In genomic region chr16:525123-525519, GRCh38 we compare ENCODE assay signal across 9 cellular contexts. TPM values are rescaled to one million over a fixed set of nuclear protein-coding genes. Genes with fewer than 3 reads are reported as not detected.
DNase-seq lines count a peak whose midpoint lies in the region; ATAC-seq and TF ChIP-seq lines count a peak whose summit lies in the region.
"Had no signal": no experiment of that assay in that cellular context is flagged by ENCODE, and none has a peak within 500 bp of the region (broad histone marks: within the 10 kb centered on the region; RNA-seq: fewer than 3 reads in every experiment).

No MANE protein-coding gene starts in this region.

- H3K4me1 Mint-ChIP-seq in activated naive CD4-positive, alpha-beta T cell treated with anti-CD3 and anti-CD28 coated beads for 36 hours (ENCODE audit: low read depth) = peaks cover 37% of the 10 kb centered on the region
- H3K4me1 Mint-ChIP-seq in activated CD8-positive, alpha-beta T cell treated with anti-CD3 and anti-CD28 coated beads, Interleukin-2, amount 10 ng/mL, durations not matched to agents 7 days and 5 days (ENCODE audit: low read depth) = peaks cover 31% of the 10 kb centered on the region
- peaks cover 59% of the 10 kb centered on the region for H3K4me1 Mint-ChIP-seq in stimulated activated naive CD8-positive, alpha-beta T cell treated with anti-CD3 and anti-CD28 coated beads, Interleukin-15, amount 100 ng/mL, for 72 hours

- no peaks in the 10 kb centered on the region for H3K9me3 ChIP-seq in fibroblast of lung (ENCODE audit: control insufficient read depth, insufficient read depth, low read depth, low read length)

- peaks cover 33% of the 10 kb centered on the region for H3K79me2 ChIP-seq in fibroblast of lung (ENCODE audit: control insufficient read depth, insufficient read depth, low read length)

- H3K9ac ChIP-seq in fibroblast of lung (ENCODE audit: insufficient read depth, low read length) = no peak overlapping the region

- H3K36me3 Mint-ChIP-seq in activated naive CD4-positive, alpha-beta T cell treated with anti-CD3 and anti-CD28 coated beads for 36 hours (ENCODE audit: low read depth) = peaks cover 4% of the 10 kb centered on the region
- peaks cover 11% of the 10 kb centered on the region for H3K36me3 Mint-ChIP-seq in activated CD8-positive, alpha-beta T cell treated with anti-CD3 and anti-CD28 coated beads, Interleukin-2, amount 10 ng/mL, durations not matched to agents 7 days and 5 days (ENCODE audit: low read depth)

- peaks cover 10% of the 10 kb centered on the region for H3K36me3 ChIP-seq in fibroblast of lung (ENCODE audit: control insufficient read depth, insufficient read depth, low read length)

- peaks cover 14% of the 10 kb centered on the region for H3K4me1 ChIP-seq in fibroblast of lung (ENCODE audit: control insufficient read depth, extremely low read depth, insufficient read depth, low read length)

- CTCF ChIA-PET in activated naive CD4-positive, alpha-beta T cell treated with anti-CD3 and anti-CD28 coated beads for 36 hours (lab: Charles Lee) = no interaction called here
- CTCF ChIA-PET in activated CD8-positive, alpha-beta T cell treated with anti-CD3 and anti-CD28 coated beads, Interleukin-2, amount 10 ng/mL, durations not matched to agents 7 days and 5 days (lab: Charles Lee) = no interaction called here

- H3K4me3 Mint-ChIP-seq in activated naive CD4-positive, alpha-beta T cell treated with anti-CD3 and anti-CD28 coated beads for 36 hours = peak overlapping the region; percentile 85
- peak overlapping the region; percentile 81 for H3K4me3 Mint-ChIP-seq in activated CD8-positive, alpha-beta T cell treated with anti-CD3 and anti-CD28 coated beads, Interleukin-2, amount 10 ng/mL, durations not matched to agents 7 days and 5 days
- peak overlapping the region; percentile 82 to 87 for H3K4me3 Mint-ChIP-seq in stimulated activated naive CD8-positive, alpha-beta T cell treated with anti-CD3 and anti-CD28 coated beads, Interleukin-15, amount 100 ng/mL, for 72 hours

- intact Hi-C loops in activated naive CD4-positive, alpha-beta T cell treated with anti-CD3 and anti-CD28 coated beads for 36 hours (cut with micrococcal nuclease) = loop anchor here (1.0 to 5.0 kb wide), 7 partner anchors 64 to 477 kb away; partner anchors contain the start of genes DECR2, FAM234A, JMJD8 and METTL26

- peak overlapping the region; percentile 38 for H3K4me2 ChIP-seq in fibroblast of lung (ENCODE audit: extremely low read depth, insufficient read depth, low read length)

- POLR2A ChIA-PET in activated CD8-positive, alpha-beta T cell treated with anti-CD3 and anti-CD28 coated beads, Interleukin-2, amount 10 ng/mL, durations not matched to agents 7 days and 5 days (lab: Charles Lee) = no interaction called here

- H4K20me1 ChIP-seq in fibroblast of lung (ENCODE audit: control insufficient read depth, extremely low read depth, insufficient read depth, low read length) = no peaks in the 10 kb centered on the region

- H3K27ac ChIP-seq in fibroblast of lung (ENCODE audit: insufficient read depth, low read length) = peak overlapping the region; percentile 40

- H3K9me3 Mint-ChIP-seq in activated naive CD4-positive, alpha-beta T cell treated with anti-CD3 and anti-CD28 coated beads for 36 hours = no peaks in the 10 kb centered on the region
- H3K9me3 Mint-ChIP-seq in activated CD8-positive, alpha-beta T cell treated with anti-CD3 and anti-CD28 coated beads, Interleukin-2, amount 10 ng/mL, durations not matched to agents 7 days and 5 days (ENCODE audit: insufficient read depth) = no peaks in the 10 kb centered on the region
- no peaks in the 10 kb centered on the region for H3K9me3 Mint-ChIP-seq in stimulated activated naive CD8-positive, alpha-beta T cell treated with anti-CD3 and anti-CD28 coated beads, Interleukin-15, amount 100 ng/mL, for 72 hours

- peak overlapping the region; percentile 96 for H3K27ac Mint-ChIP-seq in activated naive CD4-positive, alpha-beta T cell treated with anti-CD3 and anti-CD28 coated beads for 36 hours
- H3K27ac Mint-ChIP-seq in activated CD8-positive, alpha-beta T cell treated with anti-CD3 and anti-CD28 coated beads, Interleukin-2, amount 10 ng/mL, durations not matched to agents 7 days and 5 days = peak overlapping the region; percentile 90
- H3K27ac Mint-ChIP-seq in stimulated activated naive CD8-positive, alpha-beta T cell treated with anti-CD3 and anti-CD28 coated beads, Interleukin-15, amount 100 ng/mL, for 72 hours = peak overlapping the region; percentile 98 to 99

- no peak for TF ChIP-seq CTCF in fibroblast of lung (conservative IDR thresholded peaks at IDR 0.05 in 1 of 2, IDR thresholded peaks at IDR 0.05 in 1 of 2; ENCODE audit: low read depth in 1 of 2, low read length in 2 of 2)

- DNase-seq in activated naive CD4-positive, alpha-beta T cell treated with anti-CD3 and anti-CD28 coated beads for 36 hours = peak; percentile 59
- DNase-seq in activated naive CD4-positive, alpha-beta T cell (lab: John Stamatoyannopoulos, UW) = no peak
- no peak for DNase-seq in activated CD8-positive, alpha-beta T cell treated with anti-CD3 and anti-CD28 coated beads, Interleukin-2, amount 10 ng/mL, durations not matched to agents 7 days and 5 days
- no peak for DNase-seq in fibroblast of lung (ENCODE audit: low read depth in 2 of 2)
- DNase-seq in stimulated activated naive CD8-positive, alpha-beta T cell treated with anti-CD3 and anti-CD28 coated beads, Interleukin-15, amount 100 ng/mL, for 72 hours = no peak
- no peak for DNase-seq in HuH-7 (ENCODE audit: low spot score)
- no peak for DNase-seq in NCI-H2171 (lab: John Stamatoyannopoulos, UW)

- H2AFZ ChIP-seq in fibroblast of lung (ENCODE audit: low read length) = no peak overlapping the region

- no peak for ATAC-seq in activated CD8-positive, alpha-beta T cell treated with anti-CD3 and anti-CD28 coated beads, Interleukin-2, amount 10 ng/mL, durations not matched to agents 7 days and 5 days
- ATAC-seq in stimulated activated naive CD8-positive, alpha-beta T cell treated with anti-CD3 and anti-CD28 coated beads, Interleukin-15, amount 100 ng/mL, for 72 hours = peak; percentile 5
- no peak for ATAC-seq in GM18873 (IDR thresholded peaks at IDR 0.05; ENCODE audit: low FRiP score, unreplicated experiment)

- no peaks in the 10 kb centered on the region for H3K27me3 Mint-ChIP-seq in activated naive CD4-positive, alpha-beta T cell treated with anti-CD3 and anti-CD28 coated beads for 36 hours (ENCODE audit: low read depth)
- H3K27me3 Mint-ChIP-seq in activated CD8-positive, alpha-beta T cell treated with anti-CD3 and anti-CD28 coated beads, Interleukin-2, amount 10 ng/mL, durations not matched to agents 7 days and 5 days (ENCODE audit: low read depth) = no peaks in the 10 kb centered on the region
- no peaks in the 10 kb centered on the region for H3K27me3 Mint-ChIP-seq in stimulated activated naive CD8-positive, alpha-beta T cell treated with anti-CD3 and anti-CD28 coated beads, Interleukin-15, amount 100 ng/mL, for 72 hours

- no peaks in the 10 kb centered on the region for H3K27me3 ChIP-seq in fibroblast of lung (ENCODE audit: control insufficient read depth, insufficient read depth, low read length)

- H3K4me3 ChIP-seq in fibroblast of lung (replicated peaks in 1 of 4; ENCODE audit: control extremely low read depth in 1 of 4, insufficient read depth in 1 of 4, low read depth in 3 of 4, low read length in 4 of 4) = no peak overlapping the region

RNA-seq across cellular contexts. Expression of gene CAPN15, which starts 2.4 kb away (rescaled TPM):
- 10 to 100 TPM; 54.4 to 56.9 TPM for total RNA-seq in activated naive CD4-positive, alpha-beta T cell treated with anti-CD3 and anti-CD28 coated beads for 36 hours
- 10 to 100 TPM; 85.3 to 93.0 TPM for total RNA-seq in activated CD8-positive, alpha-beta T cell treated with anti-CD3 and anti-CD28 coated beads, Interleukin-2, amount 10 ng/mL, durations not matched to agents 7 days and 5 days
- total RNA-seq in fibroblast of lung = 16.4 and 21.3 TPM in 2 replicates
- 4.1 and 7.8 TPM in 2 replicates for polyA plus RNA-seq in fibroblast of lung
- 11.5 and 21.2 TPM in 2 replicates for polyA plus RNA-seq in fibroblast of lung (2012)
- 9.6 and 15.3 TPM in 2 replicates for polyA minus RNA-seq in fibroblast of lung (ENCODE audit: low replicate concordance)

RNA-seq across cellular contexts. Expression of gene PRR35, which starts 35.1 kb away (rescaled TPM):
- total RNA-seq in activated naive CD4-positive, alpha-beta T cell treated with anti-CD3 and anti-CD28 coated beads for 36 hours = not detected
- not detected for total RNA-seq in activated CD8-positive, alpha-beta T cell treated with anti-CD3 and anti-CD28 coated beads, Interleukin-2, amount 10 ng/mL, durations not matched to agents 7 days and 5 days
- total RNA-seq in fibroblast of lung = not detected in 2 replicates
- not detected in 2 replicates for polyA plus RNA-seq in fibroblast of lung
- not detected in 2 replicates for polyA plus RNA-seq in fibroblast of lung (2012)
- polyA minus RNA-seq in fibroblast of lung (ENCODE audit: low replicate concordance) = not detected in 2 replicates
- total RNA-seq: fibroblast of villous mesenchyme had no signal

RNA-seq across cellular contexts. Expression of gene NHLRC4, which starts 41.7 kb away (rescaled TPM):
- total RNA-seq in activated naive CD4-positive, alpha-beta T cell treated with anti-CD3 and anti-CD28 coated beads for 36 hours = under 1 TPM; 0.60 to 0.67 TPM
- total RNA-seq in activated CD8-positive, alpha-beta T cell treated with anti-CD3 and anti-CD28 coated beads, Interleukin-2, amount 10 ng/mL, durations not matched to agents 7 days and 5 days = 1 to 10 TPM; 1.6 TPM
- total RNA-seq in fibroblast of lung = 2.1 and 3.3 TPM in 2 replicates
- 0.34 and 0.66 TPM in 2 replicates for polyA plus RNA-seq in fibroblast of lung
- 1.0 and 1.5 TPM in 2 replicates for polyA plus RNA-seq in fibroblast of lung (2012)
- polyA minus RNA-seq in fibroblast of lung (ENCODE audit: low replicate concordance) = 0.30 and 0.63 TPM in 2 replicates

RNA-seq across cellular contexts. Expression of gene PIGQ, which starts 44.6 kb away (rescaled TPM):
- total RNA-seq in activated naive CD4-positive, alpha-beta T cell treated with anti-CD3 and anti-CD28 coated beads for 36 hours = 10 to 100 TPM; 18.6 to 19.2 TPM
- total RNA-seq in activated CD8-positive, alpha-beta T cell treated with anti-CD3 and anti-CD28 coated beads, Interleukin-2, amount 10 ng/mL, durations not matched to agents 7 days and 5 days = 10 to 100 TPM; 41.2 to 43.0 TPM
- total RNA-seq in fibroblast of lung = 20.5 and 22.3 TPM in 2 replicates
- 11.2 and 13.0 TPM in 2 replicates for polyA plus RNA-seq in fibroblast of lung
- 14.7 and 21.0 TPM in 2 replicates for polyA plus RNA-seq in fibroblast of lung (2012)
- 26.8 and 47.5 TPM in 2 replicates for polyA minus RNA-seq in fibroblast of lung (ENCODE audit: low replicate concordance)
